Comparison of ENCODE assay signal across 14 cellular contexts in genomic region chr1:92820551-92820950, GRCh38. TPM values are rescaled to one million over a fixed set of nuclear protein-coding genes. Genes with fewer than 3 reads are reported as not detected.
DNase-seq lines count a peak whose midpoint lies in the region; ATAC-seq and TF ChIP-seq lines count a peak whose summit lies in the region.
"Had no signal": no experiment of that assay in that cellular context is flagged by ENCODE, and none has a peak within 500 bp of the region (broad histone marks: within the 10 kb centered on the region; RNA-seq: fewer than 3 reads in every experiment).

No MANE protein-coding gene starts in this region.

- no peak overlapping the region for H3K4me2 ChIP-seq in GM23248 (ENCODE audit: unreplicated experiment)
- H3K4me2 ChIP-seq: A549 had no signal

- in situ Hi-C loops in GM23248 (cut with MboI), result no loop called here

- H3F3A ChIP-seq in GM23248 (ENCODE audit: insufficient read depth), result peaks cover 9% of the 10 kb centered on the region; the same call in 1 of the 2 replicates

- WGBS in GM23248 (ENCODE audit: low coverage in 1 of 2, low lambda C conversion rate in 2 of 2, missing lambda C conversion rate in 2 of 2), 2 experiments, result 91 to 98% methylated on average over 3 of the region's 3 CpGs

- H3K27ac ChIP-seq in GM23248, result no peak overlapping the region
- H3K27ac ChIP-seq in RWPE2 (ENCODE audit: poor library complexity, severe bottlenecking), result no peak overlapping the region
- H3K27ac ChIP-seq: A549, C4-2B had no signal

- H3K4me1 ChIP-seq in GM23248 (ENCODE audit: insufficient read depth), result peaks cover 10% of the 10 kb centered on the region; the same call in 1 of the 2 replicates
- H3K4me1 ChIP-seq in RWPE2 (ENCODE audit: insufficient read depth, poor library complexity, severe bottlenecking), result no peaks in the 10 kb centered on the region
- H3K4me1 ChIP-seq in mucosa of descending colon (ENCODE audit: low read depth), result peaks cover 10% of the 10 kb centered on the region
- H3K4me1 ChIP-seq: A549, BE2C had no signal

- H3K9me2 ChIP-seq in GM23248 (ENCODE audit: insufficient read depth), result no peaks in the 10 kb centered on the region

- DNase-seq in GM23248 (peak; percentile 38), RWPE2 (ENCODE audit: low spot score) (no peak), epithelial cell of esophagus (ENCODE audit: low read depth) (peak; percentile 72), NCI-H2029 treated with DMSO at 0.1 percent for 48 hours (lab: John Stamatoyannopoulos, UW) (no peak), mucosa of descending colon (no peak), osteocyte (ENCODE audit: extremely low spot score, unreplicated experiment) (no peak)
- DNase-seq: BE2C; CD4-positive, alpha-beta memory T cell; DND-41; KBM-7 had no signal

- H3K36me3 ChIP-seq in GM23248 (ENCODE audit: low read depth), result no peaks in the 10 kb centered on the region
- no peaks in the 10 kb centered on the region for H3K36me3 ChIP-seq in RWPE2 (ENCODE audit: low read depth)
- H3K36me3 ChIP-seq in mucosa of descending colon (ENCODE audit: low read depth), result no peaks in the 10 kb centered on the region
- H3K36me3 ChIP-seq: BE2C had no signal

- no peaks in the 10 kb centered on the region for H3K9me3 ChIP-seq in GM23248 (ENCODE audit: low read depth)
- H3K9me3 ChIP-seq in RWPE2 (ENCODE audit: severe bottlenecking), result no peaks in the 10 kb centered on the region
- H3K9me3 ChIP-seq in mucosa of descending colon, result no peaks in the 10 kb centered on the region
- H3K9me3 ChIP-seq: A549, BE2C had no signal

- ATAC-seq in RWPE2 (ENCODE audit: low read depth) (peak; percentile 36; the same call in 1 of the 3 replicates), HG03108 (IDR thresholded peaks at IDR 0.05; ENCODE audit: unreplicated experiment) (no peak), mucosa of descending colon (no peak)
- ATAC-seq: GM12878 had no signal

- H4K20me1 ChIP-seq in GM23248 (ENCODE audit: insufficient read depth), result no peaks in the 10 kb centered on the region

- H3K9ac ChIP-seq in GM23248, result no peak overlapping the region

- H3K27me3 Mint-ChIP-seq in osteocyte (ENCODE audit: unreplicated experiment), result peaks cover 10% of the 10 kb centered on the region

- no peaks in the 10 kb centered on the region for H3K9me3 Mint-ChIP-seq in osteocyte (ENCODE audit: unreplicated experiment)
- H3K9me3 Mint-ChIP-seq: CD4-positive, alpha-beta memory T cell had no signal

- peaks cover 2% of the 10 kb centered on the region for H3K4me1 Mint-ChIP-seq in osteocyte (ENCODE audit: unreplicated experiment)

- intact Hi-C loops in mucosa of descending colon (cut with DNase I, micrococcal nuclease), result no loop called here

- no peaks in the 10 kb centered on the region for H3K27me3 ChIP-seq in GM23248 (replicated peaks; ENCODE audit: insufficient read depth)
- no peaks in the 10 kb centered on the region for H3K27me3 ChIP-seq in RWPE2 (ENCODE audit: insufficient read depth, poor library complexity, severe bottlenecking)
- H3K27me3 ChIP-seq: BE2C had no signal

- no peak overlapping the region for H3K4me3 Mint-ChIP-seq in osteocyte (ENCODE audit: unreplicated experiment)
- H3K4me3 Mint-ChIP-seq: CD4-positive, alpha-beta memory T cell had no signal

- H3K79me2 ChIP-seq in GM23248 (ENCODE audit: insufficient read depth), result no peaks in the 10 kb centered on the region

- H2AFZ ChIP-seq in GM23248, result no peak overlapping the region

- no peak overlapping the region for H3K27ac Mint-ChIP-seq in osteocyte (ENCODE audit: unreplicated experiment)
- H3K27ac Mint-ChIP-seq: CD4-positive, alpha-beta memory T cell had no signal

- no peak overlapping the region for H3K4me3 ChIP-seq in GM23248
- no peak overlapping the region for H3K4me3 ChIP-seq in RWPE2 (ENCODE audit: severe bottlenecking)
- H3K4me3 ChIP-seq in epithelial cell of esophagus (ENCODE audit: low read length), result no peak overlapping the region
- H3K4me3 ChIP-seq in mucosa of descending colon, result no peak overlapping the region
- H3K4me3 ChIP-seq: A549, GM12878 had no signal

- H3K36me3 Mint-ChIP-seq in osteocyte (ENCODE audit: unreplicated experiment), result no peaks in the 10 kb centered on the region
- H3K36me3 Mint-ChIP-seq: CD4-positive, alpha-beta memory T cell had no signal

- no peak for TF ChIP-seq CTCF in RWPE2 (IDR thresholded peaks at IDR 0.05; ENCODE audit: poor library complexity, severe bottlenecking)
- no peak for TF ChIP-seq CTCF in epithelial cell of esophagus (IDR thresholded peaks at IDR 0.05; ENCODE audit: insufficient read depth, low read depth, low read length, missing control alignments)
- TF ChIP-seq CTCF in mucosa of descending colon (IDR thresholded peaks at IDR 0.05), result no peak
- TF ChIP-seq CTCF in osteocyte (IDR thresholded peaks at IDR 0.05), result no peak

RNA-seq across cellular contexts. Expression of gene RPL5, which starts 11.3 kb away (rescaled TPM):
- total RNA-seq in GM23248 (2014; rRNA removed; shearing (Covaris generic)), result 1,075 and 1,127 TPM in 2 replicates
- polyA plus RNA-seq in GM23248 (2016; fragmentation: Nextera tagmentation; extraction: Ambion mirVana), result 733 and 750 TPM in 2 replicates
- total RNA-seq in mucosa of descending colon, result 100 to 1,000 TPM; 627 to 944 (median 705) TPM
- total RNA-seq in osteocyte, result 870 and 883 TPM in 2 replicates

RNA-seq across cellular contexts. Expression of gene EVI5, which starts 35.6 kb away (rescaled TPM):
- total RNA-seq in GM23248 (2014; rRNA removed; shearing (Covaris generic)), result 16.5 and 24.5 TPM in 2 replicates
- polyA plus RNA-seq in GM23248 (2016; fragmentation: Nextera tagmentation; extraction: Ambion mirVana), result 18.7 and 20.0 TPM in 2 replicates
- 10 to 100 TPM; 32.3 to 52.4 (median 33.5) TPM for total RNA-seq in mucosa of descending colon
- total RNA-seq in osteocyte, result 52.6 and 59.6 TPM in 2 replicates

Comparison
In these comparisons a context has a peak if more than half of its experiments do, and no peak if none do; other contexts are left out.
1. DNase-seq: peak in GM23248 (single experiment) and epithelial cell of esophagus (single experiment); none in RWPE2 (single experiment), NCI-H2029 treated with DMSO at 0.1 percent for 48 hours (single experiment), mucosa of descending colon (0 of 3) and osteocyte (single experiment).